ENCODE assay signal across 8 cellular contexts in the genomic region with DNA sequence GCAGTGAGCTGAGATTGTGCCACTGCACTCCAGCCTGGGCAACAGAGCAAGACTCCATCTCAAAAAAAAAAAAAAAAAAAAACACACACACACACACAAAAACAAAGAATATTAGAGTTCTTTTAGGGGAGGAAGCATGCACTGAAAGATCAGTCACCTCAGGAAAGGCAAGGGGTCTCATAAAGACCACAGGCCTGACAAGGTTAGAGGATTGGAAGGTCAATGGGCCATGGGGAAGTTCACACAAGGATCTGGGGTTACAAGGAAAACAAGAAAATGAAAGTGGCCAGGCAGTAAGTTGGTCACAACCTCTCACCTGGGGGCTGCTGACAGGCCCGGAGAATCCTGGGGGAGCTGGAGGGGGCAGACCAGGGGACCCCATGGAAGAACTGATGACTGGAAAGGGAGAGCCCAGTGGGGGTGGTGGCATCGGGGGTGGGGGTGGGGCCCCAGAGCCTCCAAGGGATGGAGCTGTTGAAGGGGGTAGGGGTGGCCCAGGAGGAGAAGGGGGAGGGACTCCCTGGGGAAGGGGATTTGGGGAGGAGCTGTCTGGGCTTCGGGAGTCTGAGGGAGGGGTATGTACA. TPM values are rescaled to one million over a fixed set of nuclear protein-coding genes. Genes with fewer than 3 reads are reported as not detected.
DNase-seq lines count a peak whose midpoint lies in the region; ATAC-seq, FAIRE-seq and TF ChIP-seq lines count a peak whose summit lies in the region.

No MANE protein-coding gene starts in this region.

- CTCF ChIA-PET in activated naive CD4-positive, alpha-beta T cell treated with anti-CD3 and anti-CD28 coated beads for 36 hours (lab: Charles Lee): interaction anchor here (1.3 to 3.3 kb wide), 3 partner anchors 15 to 50 kb away, joined by 3 to 21 read pairs (median 8); no protein-coding TSS in a partner anchor
- CTCF ChIA-PET in HepG2 (lab: Yijun Ruan, JAX; ENCODE audit: low intra/inter-chr PET ratio, low total read pairs): no interaction called here

- H3K4me1 ChIP-seq in HepG2 (ENCODE audit: insufficient read depth, low read length) (peaks cover 54% of the 10 kb centered on the region), tibial nerve (peaks cover 3 to 78% (median 33%) of the 10 kb centered on the region in 4 donors)

- no peak for DNase-seq in activated naive CD4-positive, alpha-beta T cell treated with anti-CD3 and anti-CD28 coated beads for 36 hours
- no peak for DNase-seq in activated naive CD4-positive, alpha-beta T cell (lab: John Stamatoyannopoulos, UW)
- DNase-seq in activated naive CD8-positive, alpha-beta T cell treated with anti-CD3 and anti-CD28 coated beads, Interleukin-2, amount 50 U/mL, for 24 hours: no peak
- DNase-seq in HepG2 (ENCODE audit: low spot score) (no peak), tibial nerve (ENCODE audit: low spot score in 2 of 2) (no peak), KG1 (lab: John Stamatoyannopoulos, UW) (no peak), LoVo (ENCODE audit: low spot score) (no peak)

- TF ChIP-seq EP300 in HepG2 (IDR thresholded peaks at IDR 0.05; ENCODE audit: low read depth in 2 of 2, low read length in 2 of 2): no peak
- no peak for TF ChIP-seq EP300 in HepG2 (CRISPR knock-in tag; IDR thresholded peaks at IDR 0.05; ENCODE audit: borderline replicate concordance)
- TF ChIP-seq EP300 in tibial nerve (IDR thresholded peaks at IDR 0.05): no peak

- H2AFZ ChIP-seq in HepG2 (ENCODE audit: low read length): no peak overlapping the region

- no peaks in the 10 kb centered on the region for H3K9me3 Mint-ChIP-seq in activated naive CD4-positive, alpha-beta T cell treated with anti-CD3 and anti-CD28 coated beads for 36 hours
- H3K9me3 Mint-ChIP-seq in activated naive CD8-positive, alpha-beta T cell treated with anti-CD3 and anti-CD28 coated beads, Interleukin-2, amount 50 U/mL, for 24 hours: no peaks in the 10 kb centered on the region

- peaks cover 43% of the 10 kb centered on the region for H3K36me3 Mint-ChIP-seq in activated naive CD4-positive, alpha-beta T cell treated with anti-CD3 and anti-CD28 coated beads for 36 hours (ENCODE audit: low read depth)
- peaks cover 52% of the 10 kb centered on the region for H3K36me3 Mint-ChIP-seq in activated naive CD8-positive, alpha-beta T cell treated with anti-CD3 and anti-CD28 coated beads, Interleukin-2, amount 50 U/mL, for 24 hours (ENCODE audit: low read depth)

- peak overlapping the region; percentile 99 for H3K9ac ChIP-seq in HepG2 (ENCODE audit: insufficient read depth, low read depth, low read length)

- H3K4me3 ChIP-seq in HepG2 (replicated peaks in 1 of 3; ENCODE audit: insufficient read depth in 1 of 3, low read depth in 2 of 3, low read length in 3 of 3) (peak overlapping the region; percentile 87 to 93 (median 93)), tibial nerve (peak overlapping the region; percentile 60 to 91 (median 84))

- WGBS in HepG2 (ENCODE audit: low lambda C conversion rate): 3% methylated on average over 3 of the region's 3 CpGs
- WGBS in tibial nerve, 2 donors: 18 to 28% methylated on average over 3 of the region's 3 CpGs

- H3K36me3 ChIP-seq in HepG2 (replicated peaks in 1 of 2; ENCODE audit: control insufficient read depth in 1 of 2, insufficient read depth in 2 of 2, low read length in 2 of 2): peaks cover 29 to 55% of the 10 kb centered on the region in 2 experiments
- H3K36me3 ChIP-seq in tibial nerve: peaks cover 0 to 59% (median 25%) of the 10 kb centered on the region in 3 donors

- TF ChIP-seq POLR2A in HepG2 (IDR thresholded peaks at IDR 0.05; ENCODE audit: insufficient read depth in 1 of 2, low read depth in 2 of 2, low read length in 2 of 2) (no peak; a peak in 1 of 4 replicates), tibial nerve (IDR thresholded peaks at IDR 0.05) (no peak)

- ATAC-seq in activated naive CD8-positive, alpha-beta T cell treated with anti-CD3 and anti-CD28 coated beads, Interleukin-2, amount 50 U/mL, for 24 hours: no peak
- ATAC-seq in HepG2 (no peak), GM21381 (IDR thresholded peaks at IDR 0.05; ENCODE audit: unreplicated experiment) (no peak)

- in situ Hi-C loops in HepG2 (cut with HindIII; ENCODE audit: extremely low pct_ligation_motif_present, low pct_unique_long_range_greater_than_20kb): no loop called here

- no peak for TF ChIP-seq CTCF in HepG2 (CRISPR knock-in tag; IDR thresholded peaks at IDR 0.05)
- TF ChIP-seq CTCF in tibial nerve (IDR thresholded peaks at IDR 0.05): no peak

- POLR2A ChIA-PET in HepG2 (lab: Yijun Ruan, JAX): interaction anchor here (0.7 to 4.1 kb wide), 16 partner anchors 9 to 305 kb away, joined by 3 to 69 read pairs (median 9); a partner anchor contains a TSS

- H3K27me3 Mint-ChIP-seq in activated naive CD4-positive, alpha-beta T cell treated with anti-CD3 and anti-CD28 coated beads for 36 hours (ENCODE audit: low read depth): no peaks in the 10 kb centered on the region
- H3K27me3 Mint-ChIP-seq in activated naive CD8-positive, alpha-beta T cell treated with anti-CD3 and anti-CD28 coated beads, Interleukin-2, amount 50 U/mL, for 24 hours: no peaks in the 10 kb centered on the region

- peaks cover 52% of the 10 kb centered on the region for H3K4me1 Mint-ChIP-seq in activated naive CD4-positive, alpha-beta T cell treated with anti-CD3 and anti-CD28 coated beads for 36 hours (ENCODE audit: low read depth)
- peaks cover 60% of the 10 kb centered on the region for H3K4me1 Mint-ChIP-seq in activated naive CD8-positive, alpha-beta T cell treated with anti-CD3 and anti-CD28 coated beads, Interleukin-2, amount 50 U/mL, for 24 hours

- peaks cover 0 to 4% of the 10 kb centered on the region in 2 experiments; a peak in 1 of 5 replicates for H3K27me3 ChIP-seq in HepG2 (ENCODE audit: control insufficient read depth in 1 of 2, insufficient read depth in 2 of 2, low read length in 2 of 2)
- H3K27me3 ChIP-seq in tibial nerve: no peaks in the 10 kb centered on the region

- H3K27ac ChIP-seq in HepG2 (ENCODE audit: extremely low read length, insufficient read depth, low read length): peak overlapping the region; percentile 99
- H3K27ac ChIP-seq in tibial nerve: peak overlapping the region in 3 of 4 donors; percentile 96 to 97 (median 96)

- peak overlapping the region; percentile 98 for H3K4me3 Mint-ChIP-seq in activated naive CD4-positive, alpha-beta T cell treated with anti-CD3 and anti-CD28 coated beads for 36 hours
- peak overlapping the region; percentile 99 for H3K4me3 Mint-ChIP-seq in activated naive CD8-positive, alpha-beta T cell treated with anti-CD3 and anti-CD28 coated beads, Interleukin-2, amount 50 U/mL, for 24 hours

- no peak for FAIRE-seq in HepG2 (lab: Jason Lieb, UNC)

- no peak for TF ChIP-seq RAD21 in HepG2 (CRISPR knock-in tag; IDR thresholded peaks at IDR 0.05)

- intact Hi-C loops in activated naive CD4-positive, alpha-beta T cell treated with anti-CD3 and anti-CD28 coated beads for 36 hours (cut with micrococcal nuclease): loop anchor here (10.0 kb wide), 1 partner anchor 1046 kb away; a partner anchor contains a TSS
- intact Hi-C loops in HepG2 (cut with micrococcal nuclease; ENCODE audit: unreplicated experiment): loop anchor here (5.0 kb wide), 2 partner anchors 193 to 227 kb away; a partner anchor contains a TSS

- no TSS peak for BruUV-seq in HepG2 (replicated peaks; lab: Mats Ljungman, UMichigan)

- H3K9me3 ChIP-seq in HepG2 (ENCODE audit: low read length) (no peaks in the 10 kb centered on the region), tibial nerve (no peaks in the 10 kb centered on the region)

- H3K4me2 ChIP-seq in HepG2 (ENCODE audit: low read depth, low read length): peak overlapping the region; percentile 98

- H3K27ac Mint-ChIP-seq in activated naive CD4-positive, alpha-beta T cell treated with anti-CD3 and anti-CD28 coated beads for 36 hours: peak overlapping the region; percentile 86
- peak overlapping the region; percentile 93 for H3K27ac Mint-ChIP-seq in activated naive CD8-positive, alpha-beta T cell treated with anti-CD3 and anti-CD28 coated beads, Interleukin-2, amount 50 U/mL, for 24 hours

- H3K79me2 ChIP-seq in HepG2 (ENCODE audit: insufficient read depth, low read length): peaks cover 36% of the 10 kb centered on the region

- peaks cover 25% of the 10 kb centered on the region for H4K20me1 ChIP-seq in HepG2 (ENCODE audit: insufficient read depth, low read length)

RNA-seq across cellular contexts. Expression of a gene that starts 1.5 kb away (rescaled TPM):
- 10 to 100 TPM; 50.4 to 50.6 TPM for total RNA-seq in activated naive CD4-positive, alpha-beta T cell treated with anti-CD3 and anti-CD28 coated beads for 36 hours
- total RNA-seq in HepG2 (2016; rRNA removed; fragmentation: Illumina TruSeq; extraction: Trizol) (21.2 and 26.7 TPM in 2 replicates), tibial nerve (10 to 100 TPM; 34.3 to 64.7 (median 43.9) TPM)
- 7.7 and 9.8 TPM in 2 replicates for total RNA-seq in HepG2 (2016; cell fraction: cytosol; rRNA removed; fragmentation: Illumina TruSeq; extraction: Trizol; ENCODE audit: low read depth)
- 20.4 and 25.8 TPM in 2 replicates for total RNA-seq in HepG2 (2016; cell fraction: insoluble cytoplasmic fraction; rRNA removed; fragmentation: Illumina TruSeq; extraction: Trizol)
- total RNA-seq in HepG2 (2016; cell fraction: membrane; rRNA removed; fragmentation: Illumina TruSeq; extraction: Trizol): 11.0 and 11.2 TPM in 2 replicates
- 24.9 and 30.1 TPM in 2 replicates for total RNA-seq in HepG2 (2016; cell fraction: nucleus; rRNA removed; fragmentation: Illumina TruSeq; extraction: Trizol)
- 55.7 and 62.8 TPM in 2 replicates for polyA plus RNA-seq in HepG2 (2011; rRNA removed)
- polyA plus RNA-seq in HepG2 (2011; cell fraction: cytosol; rRNA removed): 21.7 and 25.1 TPM in 2 replicates
- polyA plus RNA-seq in HepG2 (2011; cell fraction: nucleus; rRNA removed): 251 and 306 TPM in 2 replicates
- 33.2 and 34.8 TPM in 2 replicates for polyA plus RNA-seq in HepG2 (2012)
- polyA plus RNA-seq in HepG2 (2016; cell fraction: cytosol; fragmentation: Illumina TruSeq; extraction: Trizol; ENCODE audit: low read depth): 3.4 and 3.5 TPM in 2 replicates
- 18.6 and 21.0 TPM in 2 replicates for polyA plus RNA-seq in HepG2 (2016; cell fraction: insoluble cytoplasmic fraction; fragmentation: Illumina TruSeq; extraction: Trizol; ENCODE audit: low read depth)
- polyA plus RNA-seq in HepG2 (2016; cell fraction: membrane; fragmentation: Illumina TruSeq; extraction: Trizol; ENCODE audit: low read depth): 8.2 and 8.4 TPM in 2 replicates
- 78.6 and 88.5 TPM in 2 replicates for polyA plus RNA-seq in HepG2 (2016; cell fraction: nucleus; fragmentation: Illumina TruSeq; extraction: Trizol; ENCODE audit: insufficient read depth, low read depth)
- polyA minus RNA-seq in HepG2 (2011; rRNA and poly(A)+ RNA removed; ENCODE audit: low replicate concordance): 62.6 and 66.8 TPM in 2 replicates
- polyA minus RNA-seq in HepG2 (2011; cell fraction: cytosol; rRNA and poly(A)+ RNA removed): 16.9 and 17.9 TPM in 2 replicates
- polyA minus RNA-seq in HepG2 (2011; cell fraction: nucleus; rRNA and poly(A)+ RNA removed): 41.4 and 51.2 TPM in 2 replicates

RNA-seq across cellular contexts. Expression of a gene that starts 1.7 kb away (rescaled TPM):
- total RNA-seq in activated naive CD4-positive, alpha-beta T cell treated with anti-CD3 and anti-CD28 coated beads for 36 hours: 10 to 100 TPM; 35.9 to 39.5 TPM
- total RNA-seq in HepG2 (2016; rRNA removed; fragmentation: Illumina TruSeq; extraction: Trizol): 127 and 229 TPM in 2 replicates
- 25.4 and 28.2 TPM in 2 replicates for total RNA-seq in HepG2 (2016; cell fraction: cytosol; rRNA removed; fragmentation: Illumina TruSeq; extraction: Trizol; ENCODE audit: low read depth)
- 117 and 245 TPM in 2 replicates for total RNA-seq in HepG2 (2016; cell fraction: insoluble cytoplasmic fraction; rRNA removed; fragmentation: Illumina TruSeq; extraction: Trizol)
- total RNA-seq in HepG2 (2016; cell fraction: membrane; rRNA removed; fragmentation: Illumina TruSeq; extraction: Trizol): 69.2 and 73.5 TPM in 2 replicates
- 168 and 183 TPM in 2 replicates for total RNA-seq in HepG2 (2016; cell fraction: nucleus; rRNA removed; fragmentation: Illumina TruSeq; extraction: Trizol)
- 142 and 181 TPM in 2 replicates for polyA plus RNA-seq in HepG2 (2011; rRNA removed)
- 156 and 173 TPM in 2 replicates for polyA plus RNA-seq in HepG2 (2011; cell fraction: cytosol; rRNA removed)
- polyA plus RNA-seq in HepG2 (2011; cell fraction: nucleus; rRNA removed): 155 and 160 TPM in 2 replicates
- polyA plus RNA-seq in HepG2 (2012): 179 and 194 TPM in 2 replicates
- polyA plus RNA-seq in HepG2 (2016; cell fraction: cytosol; fragmentation: Illumina TruSeq; extraction: Trizol; ENCODE audit: low read depth): 25.6 and 28.5 TPM in 2 replicates
- 134 and 143 TPM in 2 replicates for polyA plus RNA-seq in HepG2 (2016; cell fraction: insoluble cytoplasmic fraction; fragmentation: Illumina TruSeq; extraction: Trizol; ENCODE audit: low read depth)
- 52.6 and 58.2 TPM in 2 replicates for polyA plus RNA-seq in HepG2 (2016; cell fraction: membrane; fragmentation: Illumina TruSeq; extraction: Trizol; ENCODE audit: low read depth)
- polyA plus RNA-seq in HepG2 (2016; cell fraction: nucleus; fragmentation: Illumina TruSeq; extraction: Trizol; ENCODE audit: insufficient read depth, low read depth): 338 and 345 TPM in 2 replicates
- 85.7 and 161 TPM in 2 replicates for polyA minus RNA-seq in HepG2 (2011; rRNA and poly(A)+ RNA removed; ENCODE audit: low replicate concordance)
- 54.5 and 56.6 TPM in 2 replicates for polyA minus RNA-seq in HepG2 (2011; cell fraction: cytosol; rRNA and poly(A)+ RNA removed)
- 68.1 and 69.5 TPM in 2 replicates for polyA minus RNA-seq in HepG2 (2011; cell fraction: nucleus; rRNA and poly(A)+ RNA removed)
- 10 to 100 TPM; 45.4 to 61.3 (median 58.1) TPM for total RNA-seq in tibial nerve

RNA-seq across cellular contexts. Expression of a gene that starts 5.5 kb away (rescaled TPM):
- 10 to 100 TPM; 31.3 to 33.5 TPM for total RNA-seq in activated naive CD4-positive, alpha-beta T cell treated with anti-CD3 and anti-CD28 coated beads for 36 hours
- total RNA-seq in HepG2 (2016; rRNA removed; fragmentation: Illumina TruSeq; extraction: Trizol): 12.6 and 13.5 TPM in 2 replicates
- total RNA-seq in HepG2 (2016; cell fraction: cytosol; rRNA removed; fragmentation: Illumina TruSeq; extraction: Trizol; ENCODE audit: low read depth): 2.7 and 4.8 TPM in 2 replicates
- total RNA-seq in HepG2 (2016; cell fraction: insoluble cytoplasmic fraction; rRNA removed; fragmentation: Illumina TruSeq; extraction: Trizol): 13.4 and 15.0 TPM in 2 replicates
- total RNA-seq in HepG2 (2016; cell fraction: membrane; rRNA removed; fragmentation: Illumina TruSeq; extraction: Trizol): 5.0 TPM in 2 replicates
- 6.0 and 8.0 TPM in 2 replicates for total RNA-seq in HepG2 (2016; cell fraction: nucleus; rRNA removed; fragmentation: Illumina TruSeq; extraction: Trizol)
- polyA plus RNA-seq in HepG2 (2011; rRNA removed): 20.1 and 21.6 TPM in 2 replicates
- polyA plus RNA-seq in HepG2 (2011; cell fraction: cytosol; rRNA removed): 25.2 and 35.5 TPM in 2 replicates
- 57.9 and 67.9 TPM in 2 replicates for polyA plus RNA-seq in HepG2 (2011; cell fraction: nucleus; rRNA removed)
- polyA plus RNA-seq in HepG2 (2012): 10.8 and 13.9 TPM in 2 replicates
- polyA plus RNA-seq in HepG2 (2016; cell fraction: cytosol; fragmentation: Illumina TruSeq; extraction: Trizol; ENCODE audit: low read depth): 3.8 and 4.0 TPM in 2 replicates
- polyA plus RNA-seq in HepG2 (2016; cell fraction: insoluble cytoplasmic fraction; fragmentation: Illumina TruSeq; extraction: Trizol; ENCODE audit: low read depth): 14.2 and 14.6 TPM in 2 replicates
- polyA plus RNA-seq in HepG2 (2016; cell fraction: membrane; fragmentation: Illumina TruSeq; extraction: Trizol; ENCODE audit: low read depth): 4.5 and 4.8 TPM in 2 replicates
- 12.8 and 15.0 TPM in 2 replicates for polyA plus RNA-seq in HepG2 (2016; cell fraction: nucleus; fragmentation: Illumina TruSeq; extraction: Trizol; ENCODE audit: insufficient read depth, low read depth)
- polyA minus RNA-seq in HepG2 (2011; rRNA and poly(A)+ RNA removed; ENCODE audit: low replicate concordance): 12.8 and 27.4 TPM in 2 replicates
- 4.9 and 5.1 TPM in 2 replicates for polyA minus RNA-seq in HepG2 (2011; cell fraction: cytosol; rRNA and poly(A)+ RNA removed)
- 4.2 and 5.5 TPM in 2 replicates for polyA minus RNA-seq in HepG2 (2011; cell fraction: nucleus; rRNA and poly(A)+ RNA removed)
- total RNA-seq in tibial nerve: 10 to 100 TPM; 10.0 to 33.9 (median 19.1) TPM

RNA-seq across cellular contexts. Expression of a gene that starts 6.7 kb away (rescaled TPM):
- total RNA-seq in activated naive CD4-positive, alpha-beta T cell treated with anti-CD3 and anti-CD28 coated beads for 36 hours: 1 to 10 TPM in 1 of 2 experiments, under 1 TPM in 1; 0.88 to 1.4 TPM
- total RNA-seq in HepG2 (2016; rRNA removed; fragmentation: Illumina TruSeq; extraction: Trizol) (0.29 and 0.55 TPM in 2 replicates), tibial nerve (1 to 10 TPM; 1.5 to 4.3 (median 2.9) TPM)
- total RNA-seq in HepG2 (2016; cell fraction: cytosol; rRNA removed; fragmentation: Illumina TruSeq; extraction: Trizol; ENCODE audit: low read depth): 0.10 TPM in 1 of 2 replicates, not detected in the other
- total RNA-seq in HepG2 (2016; cell fraction: insoluble cytoplasmic fraction; rRNA removed; fragmentation: Illumina TruSeq; extraction: Trizol): 0.12 and 0.67 TPM in 2 replicates
- total RNA-seq in HepG2 (2016; cell fraction: membrane; rRNA removed; fragmentation: Illumina TruSeq; extraction: Trizol): 0.45 TPM in 1 of 2 replicates, not detected in the other
- 1.0 and 1.1 TPM in 2 replicates for total RNA-seq in HepG2 (2016; cell fraction: nucleus; rRNA removed; fragmentation: Illumina TruSeq; extraction: Trizol)
- 0.55 and 0.73 TPM in 2 replicates for polyA plus RNA-seq in HepG2 (2011; rRNA removed)
- 0.13 and 0.18 TPM in 2 replicates for polyA plus RNA-seq in HepG2 (2011; cell fraction: cytosol; rRNA removed)
- 5.9 and 6.2 TPM in 2 replicates for polyA plus RNA-seq in HepG2 (2011; cell fraction: nucleus; rRNA removed)
- 0.97 and 1.9 TPM in 2 replicates for polyA plus RNA-seq in HepG2 (2012)
- 0.21 and 0.24 TPM in 2 replicates for polyA plus RNA-seq in HepG2 (2016; cell fraction: cytosol; fragmentation: Illumina TruSeq; extraction: Trizol; ENCODE audit: low read depth)
- polyA plus RNA-seq in HepG2 (2016; cell fraction: insoluble cytoplasmic fraction; fragmentation: Illumina TruSeq; extraction: Trizol; ENCODE audit: low read depth): 0.15 and 0.42 TPM in 2 replicates
- polyA plus RNA-seq in HepG2 (2016; cell fraction: membrane; fragmentation: Illumina TruSeq; extraction: Trizol; ENCODE audit: low read depth): 0.21 TPM in 2 replicates
- 3.7 and 4.5 TPM in 2 replicates for polyA plus RNA-seq in HepG2 (2016; cell fraction: nucleus; fragmentation: Illumina TruSeq; extraction: Trizol; ENCODE audit: insufficient read depth, low read depth)
- polyA minus RNA-seq in HepG2 (2011; rRNA and poly(A)+ RNA removed; ENCODE audit: low replicate concordance): 0.20 and 1.1 TPM in 2 replicates
- polyA minus RNA-seq in HepG2 (2011; cell fraction: cytosol; rRNA and poly(A)+ RNA removed): 0.44 TPM in 1 of 2 replicates, not detected in the other
- 0.52 and 0.75 TPM in 2 replicates for polyA minus RNA-seq in HepG2 (2011; cell fraction: nucleus; rRNA and poly(A)+ RNA removed)

RNA-seq across cellular contexts. Expression of a gene that starts 9.4 kb away (rescaled TPM):
- 10 to 100 TPM; 17.1 to 18.2 TPM for total RNA-seq in activated naive CD4-positive, alpha-beta T cell treated with anti-CD3 and anti-CD28 coated beads for 36 hours
- total RNA-seq in HepG2 (2016; rRNA removed; fragmentation: Illumina TruSeq; extraction: Trizol) (19.8 and 23.9 TPM in 2 replicates), tibial nerve (10 to 100 TPM; 16.1 to 25.2 (median 21.6) TPM)
- total RNA-seq in HepG2 (2016; cell fraction: cytosol; rRNA removed; fragmentation: Illumina TruSeq; extraction: Trizol; ENCODE audit: low read depth): 10.0 and 10.7 TPM in 2 replicates
- 18.4 and 25.4 TPM in 2 replicates for total RNA-seq in HepG2 (2016; cell fraction: insoluble cytoplasmic fraction; rRNA removed; fragmentation: Illumina TruSeq; extraction: Trizol)
- 17.3 and 21.2 TPM in 2 replicates for total RNA-seq in HepG2 (2016; cell fraction: membrane; rRNA removed; fragmentation: Illumina TruSeq; extraction: Trizol)
- 12.2 and 16.1 TPM in 2 replicates for total RNA-seq in HepG2 (2016; cell fraction: nucleus; rRNA removed; fragmentation: Illumina TruSeq; extraction: Trizol)
- polyA plus RNA-seq in HepG2 (2011; rRNA removed): 33.6 and 42.9 TPM in 2 replicates
- 23.2 and 29.0 TPM in 2 replicates for polyA plus RNA-seq in HepG2 (2011; cell fraction: cytosol; rRNA removed)
- 93.0 and 104 TPM in 2 replicates for polyA plus RNA-seq in HepG2 (2011; cell fraction: nucleus; rRNA removed)
- 32.2 and 34.6 TPM in 2 replicates for polyA plus RNA-seq in HepG2 (2012)
- 14.4 and 19.7 TPM in 2 replicates for polyA plus RNA-seq in HepG2 (2016; cell fraction: cytosol; fragmentation: Illumina TruSeq; extraction: Trizol; ENCODE audit: low read depth)
- polyA plus RNA-seq in HepG2 (2016; cell fraction: insoluble cytoplasmic fraction; fragmentation: Illumina TruSeq; extraction: Trizol; ENCODE audit: low read depth): 31.5 and 40.1 TPM in 2 replicates
- polyA plus RNA-seq in HepG2 (2016; cell fraction: membrane; fragmentation: Illumina TruSeq; extraction: Trizol; ENCODE audit: low read depth): 23.8 and 28.0 TPM in 2 replicates
- polyA plus RNA-seq in HepG2 (2016; cell fraction: nucleus; fragmentation: Illumina TruSeq; extraction: Trizol; ENCODE audit: insufficient read depth, low read depth): 56.0 and 58.2 TPM in 2 replicates
- 22.4 and 30.2 TPM in 2 replicates for polyA minus RNA-seq in HepG2 (2011; rRNA and poly(A)+ RNA removed; ENCODE audit: low replicate concordance)
- polyA minus RNA-seq in HepG2 (2011; cell fraction: cytosol; rRNA and poly(A)+ RNA removed): 10.9 and 13.5 TPM in 2 replicates
- 8.4 and 9.9 TPM in 2 replicates for polyA minus RNA-seq in HepG2 (2011; cell fraction: nucleus; rRNA and poly(A)+ RNA removed)
